In genomic region chr2:233857511-233858118, GRCh38 we compare ENCODE assay signal across 1 cellular context.
TF ChIP-seq lines count a peak whose summit lies in the region.

No MANE protein-coding gene starts in this region.

TF ChIP-seq in SK-N-SH, 30 proteins besides CTCF, POLR2A, EP300 and RAD21 (continued from another document):
- TF ChIP-seq, protein P1, sequence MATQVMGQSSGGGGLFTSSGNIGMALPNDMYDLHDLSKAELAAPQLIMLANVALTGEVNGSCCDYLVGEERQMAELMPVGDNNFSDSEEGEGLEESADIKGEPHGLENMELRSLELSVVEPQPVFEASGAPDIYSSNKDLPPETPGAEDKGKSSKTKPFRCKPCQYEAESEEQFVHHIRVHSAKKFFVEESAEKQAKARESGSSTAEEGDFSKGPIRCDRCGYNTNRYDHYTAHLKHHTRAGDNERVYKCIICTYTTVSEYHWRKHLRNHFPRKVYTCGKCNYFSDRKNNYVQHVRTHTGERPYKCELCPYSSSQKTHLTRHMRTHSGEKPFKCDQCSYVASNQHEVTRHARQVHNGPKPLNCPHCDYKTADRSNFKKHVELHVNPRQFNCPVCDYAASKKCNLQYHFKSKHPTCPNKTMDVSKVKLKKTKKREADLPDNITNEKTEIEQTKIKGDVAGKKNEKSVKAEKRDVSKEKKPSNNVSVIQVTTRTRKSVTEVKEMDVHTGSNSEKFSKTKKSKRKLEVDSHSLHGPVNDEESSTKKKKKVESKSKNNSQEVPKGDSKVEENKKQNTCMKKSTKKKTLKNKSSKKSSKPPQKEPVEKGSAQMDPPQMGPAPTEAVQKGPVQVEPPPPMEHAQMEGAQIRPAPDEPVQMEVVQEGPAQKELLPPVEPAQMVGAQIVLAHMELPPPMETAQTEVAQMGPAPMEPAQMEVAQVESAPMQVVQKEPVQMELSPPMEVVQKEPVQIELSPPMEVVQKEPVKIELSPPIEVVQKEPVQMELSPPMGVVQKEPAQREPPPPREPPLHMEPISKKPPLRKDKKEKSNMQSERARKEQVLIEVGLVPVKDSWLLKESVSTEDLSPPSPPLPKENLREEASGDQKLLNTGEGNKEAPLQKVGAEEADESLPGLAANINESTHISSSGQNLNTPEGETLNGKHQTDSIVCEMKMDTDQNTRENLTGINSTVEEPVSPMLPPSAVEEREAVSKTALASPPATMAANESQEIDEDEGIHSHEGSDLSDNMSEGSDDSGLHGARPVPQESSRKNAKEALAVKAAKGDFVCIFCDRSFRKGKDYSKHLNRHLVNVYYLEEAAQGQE (IDR thresholded peaks at IDR 0.05; ENCODE audit: low read depth, low read length): no peak
- no peak for TF ChIP-seq USF2 (IDR thresholded peaks at IDR 0.05; ENCODE audit: borderline replicate concordance, low read depth, low read length)
- no peak for TF ChIP-seq GATA2 (CRISPR knock-in tag; IDR thresholded peaks at IDR 0.05)
- TF ChIP-seq TCF12 (IDR thresholded peaks at IDR 0.05): no peak
- TF ChIP-seq USF1 (IDR thresholded peaks at IDR 0.05; ENCODE audit: borderline replicate concordance, low read depth): no peak
- no peak for TF ChIP-seq CHD2 (IDR thresholded peaks at IDR 0.05; ENCODE audit: low read length, partially characterized antibody)
- TF ChIP-seq SIN3A (IDR thresholded peaks at IDR 0.05; ENCODE audit: borderline replicate concordance, low read depth, low read length): no peak
- TF ChIP-seq FOXM1 (IDR thresholded peaks at IDR 0.05; ENCODE audit: low read depth): no peak
